16 cellular contexts compared by ENCODE assay signal in the genomic region with DNA sequence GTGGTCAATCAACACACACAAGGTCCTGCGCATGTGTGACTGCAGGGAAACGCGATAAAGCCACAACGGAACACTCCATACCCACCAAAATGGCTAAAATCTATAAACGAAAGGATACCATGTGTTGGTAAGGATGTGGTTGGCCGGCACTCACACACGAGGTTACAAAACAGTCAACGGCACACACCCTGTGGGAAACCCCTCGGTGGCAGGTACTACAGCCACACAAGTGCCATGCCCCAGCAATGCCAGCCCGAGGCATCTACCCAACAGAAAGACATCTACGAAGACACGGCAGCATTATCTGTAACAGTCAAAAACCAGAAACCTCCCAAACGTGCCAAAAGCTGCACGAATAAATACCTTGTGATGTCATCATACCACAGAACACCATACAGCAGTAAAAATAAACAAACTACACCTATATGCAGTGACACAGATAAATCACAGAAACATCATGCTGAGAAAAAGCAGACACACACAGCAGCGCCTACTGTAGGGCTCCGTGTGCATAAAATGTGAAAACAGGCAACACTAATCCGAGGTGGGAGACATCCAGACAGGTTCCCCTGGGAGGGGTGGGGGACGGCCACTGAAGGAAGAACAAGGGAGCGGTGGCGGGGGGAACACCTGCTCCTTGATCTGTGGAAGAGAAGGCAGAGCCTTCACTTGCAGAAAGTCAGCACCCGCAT. TPM values are rescaled to one million over a fixed set of nuclear protein-coding genes. Genes with fewer than 3 reads are reported as not detected.
A peak's percentile ranks its signal among the peaks of the same experiment; 100 is the strongest.
DNase-seq lines count a peak whose midpoint lies in the region; ATAC-seq, FAIRE-seq and TF ChIP-seq lines count a peak whose summit lies in the region.
"Had no signal": no experiment of that assay in that cellular context is flagged by ENCODE, and none has a peak within 500 bp of the region (broad histone marks: within the 10 kb centered on the region; RNA-seq: fewer than 3 reads in every experiment).

No MANE protein-coding gene starts in this region.

- H3K4me2 ChIP-seq in HepG2 (ENCODE audit: low read depth, low read length) = no peak overlapping the region

- no peak for TF ChIP-seq RAD21 in HepG2 (CRISPR knock-in tag; IDR thresholded peaks at IDR 0.05)

- DNase-seq in HepG2 (ENCODE audit: low spot score) (no peak), right lobe of liver (no peak), memory B cell (ENCODE audit: low spot score in 2 of 2) (no peak), GM03348 (ENCODE audit: low spot score) (no peak), SW 1271 (lab: John Stamatoyannopoulos, UW) (no peak), GOT3 (lab: John Stamatoyannopoulos, UW) (no peak)
- DNase-seq in activated CD8-positive, alpha-beta T cell treated with anti-CD3 and anti-CD28 coated beads for 36 hours = peak; percentile 53
- DNase-seq: body of pancreas; DMS79; effector CD8-positive, alpha-beta T cell; foreskin melanocyte; NCI-H1694; NCI-H526 had no signal

- H3K9me3 Mint-ChIP-seq in activated CD8-positive, alpha-beta T cell treated with anti-CD3 and anti-CD28 coated beads for 36 hours = no peaks in the 10 kb centered on the region
- no peaks in the 10 kb centered on the region for H3K9me3 Mint-ChIP-seq in memory B cell

- no peaks in the 10 kb centered on the region for H3K27me3 ChIP-seq in HepG2 (ENCODE audit: control insufficient read depth in 1 of 2, insufficient read depth in 2 of 2, low read length in 2 of 2)
- H3K27me3 ChIP-seq in right lobe of liver = no peaks in the 10 kb centered on the region
- H3K27me3 ChIP-seq: body of pancreas had no signal

- H3K27ac Mint-ChIP-seq in activated CD8-positive, alpha-beta T cell treated with anti-CD3 and anti-CD28 coated beads for 36 hours = no peak overlapping the region
- no peak overlapping the region for H3K27ac Mint-ChIP-seq in memory B cell

- BruUV-seq in HepG2 (replicated peaks; lab: Mats Ljungman, UMichigan) = no TSS peak

- FAIRE-seq in HepG2 (lab: Jason Lieb, UNC) = no peak
- FAIRE-seq: K562 had no signal

- H3K4me1 ChIP-seq in HepG2 (ENCODE audit: insufficient read depth, low read length) (peaks cover 10% of the 10 kb centered on the region), right lobe of liver (no peaks in the 10 kb centered on the region)
- H3K4me1 ChIP-seq: body of pancreas, parathyroid adenoma had no signal

- H3K27ac ChIP-seq in HepG2 (ENCODE audit: extremely low read length, insufficient read depth, low read length) = no peak overlapping the region
- no peak overlapping the region for H3K27ac ChIP-seq in right lobe of liver
- H3K27ac ChIP-seq: body of pancreas, parathyroid adenoma had no signal

- H3K27me3 Mint-ChIP-seq in activated CD8-positive, alpha-beta T cell treated with anti-CD3 and anti-CD28 coated beads for 36 hours = no peaks in the 10 kb centered on the region
- H3K27me3 Mint-ChIP-seq in memory B cell = no peaks in the 10 kb centered on the region

- H3K4me3 ChIP-seq in HepG2 (replicated peaks in 1 of 3; ENCODE audit: insufficient read depth in 1 of 3, low read depth in 2 of 3, low read length in 3 of 3) (no peak overlapping the region), right lobe of liver (no peak overlapping the region)
- H3K4me3 ChIP-seq: body of pancreas, K562 had no signal

- no peak overlapping the region for H2AFZ ChIP-seq in HepG2 (ENCODE audit: low read length)
- H2AFZ ChIP-seq: parathyroid adenoma had no signal

- no peak for TF ChIP-seq POLR2A in HepG2 (IDR thresholded peaks at IDR 0.05; ENCODE audit: insufficient read depth in 1 of 2, low read depth in 2 of 2, low read length in 2 of 2)
- no peak for TF ChIP-seq POLR2A in right lobe of liver (IDR thresholded peaks at IDR 0.05)

- H3K4me3 Mint-ChIP-seq in activated CD8-positive, alpha-beta T cell treated with anti-CD3 and anti-CD28 coated beads for 36 hours = no peak overlapping the region
- no peak overlapping the region for H3K4me3 Mint-ChIP-seq in memory B cell

- POLR2A ChIA-PET in HepG2 (lab: Yijun Ruan, JAX) = no interaction called here
- POLR2A ChIA-PET in activated CD8-positive, alpha-beta T cell treated with anti-CD3 and anti-CD28 coated beads for 36 hours (lab: Charles Lee) = no interaction called here

- H3K4me1 Mint-ChIP-seq in activated CD8-positive, alpha-beta T cell treated with anti-CD3 and anti-CD28 coated beads for 36 hours (ENCODE audit: low read depth) = peaks cover 20% of the 10 kb centered on the region
- peaks cover 14% of the 10 kb centered on the region for H3K4me1 Mint-ChIP-seq in memory B cell

- peaks cover 27% of the 10 kb centered on the region for H4K20me1 ChIP-seq in HepG2 (ENCODE audit: insufficient read depth, low read length)

- in situ Hi-C loops in HepG2 (cut with HindIII; ENCODE audit: extremely low pct_ligation_motif_present, low pct_unique_long_range_greater_than_20kb) = no loop called here

- H3K36me3 ChIP-seq in HepG2 (replicated peaks in 1 of 2; ENCODE audit: control insufficient read depth in 1 of 2, insufficient read depth in 2 of 2, low read length in 2 of 2) (no peaks in the 10 kb centered on the region; a peak in 2 of 5 replicates), right lobe of liver (no peaks in the 10 kb centered on the region)

- 97% methylated on average over 21 of the region's 21 CpGs for WGBS in HepG2 (ENCODE audit: low lambda C conversion rate)
- WGBS in right lobe of liver (ENCODE audit: insufficient coverage, low coverage, low lambda C conversion rate, missing lambda C conversion rate) = 78% methylated on average over 11 of the region's 21 CpGs

- TF ChIP-seq CTCF in HepG2 (CRISPR knock-in tag; IDR thresholded peaks at IDR 0.05) = no peak
- no peak for TF ChIP-seq CTCF in right lobe of liver (IDR thresholded peaks at IDR 0.05)
- TF ChIP-seq CTCF in activated CD8-positive, alpha-beta T cell treated with anti-CD3 and anti-CD28 coated beads for 36 hours (IDR thresholded peaks at IDR 0.05) = no peak

- intact Hi-C loops in HepG2 (cut with micrococcal nuclease; ENCODE audit: unreplicated experiment) = no loop called here
- intact Hi-C loops in right lobe of liver (cut with DNase I) = no loop called here
- intact Hi-C loops in activated CD8-positive, alpha-beta T cell treated with anti-CD3 and anti-CD28 coated beads for 36 hours (cut with micrococcal nuclease) = no loop called here

- peaks cover 5% of the 10 kb centered on the region for H3K36me3 Mint-ChIP-seq in activated CD8-positive, alpha-beta T cell treated with anti-CD3 and anti-CD28 coated beads for 36 hours (ENCODE audit: low read depth)
- no peaks in the 10 kb centered on the region for H3K36me3 Mint-ChIP-seq in memory B cell

- TF ChIP-seq EP300 in HepG2 (IDR thresholded peaks at IDR 0.05; ENCODE audit: low read depth in 2 of 2, low read length in 2 of 2) (no peak), HepG2 (CRISPR knock-in tag; IDR thresholded peaks at IDR 0.05; ENCODE audit: borderline replicate concordance) (no peak)

- no peak overlapping the region for H3K9ac ChIP-seq in HepG2 (ENCODE audit: insufficient read depth, low read depth, low read length)
- H3K9ac ChIP-seq: parathyroid adenoma had no signal

- ATAC-seq in HepG2 (no peak), right lobe of liver (no peak), memory B cell (ENCODE audit: low read depth) (peak; percentile 50), GM21390 (IDR thresholded peaks at IDR 0.05; ENCODE audit: unreplicated experiment) (no peak)
- ATAC-seq in activated CD8-positive, alpha-beta T cell treated with anti-CD3 and anti-CD28 coated beads for 36 hours = peak; percentile 67
- ATAC-seq: body of pancreas, K562 had no signal

- no peaks in the 10 kb centered on the region for H3K9me3 ChIP-seq in HepG2 (ENCODE audit: low read length)
- H3K9me3 ChIP-seq in right lobe of liver = no peaks in the 10 kb centered on the region
- H3K9me3 ChIP-seq: body of pancreas had no signal

- CTCF ChIA-PET in HepG2 (lab: Yijun Ruan, JAX; ENCODE audit: low intra/inter-chr PET ratio, low total read pairs) = no interaction called here
- CTCF ChIA-PET in activated CD8-positive, alpha-beta T cell treated with anti-CD3 and anti-CD28 coated beads for 36 hours (lab: Charles Lee) = no interaction called here

- H3K79me2 ChIP-seq in HepG2 (ENCODE audit: insufficient read depth, low read length) = peaks cover 44% of the 10 kb centered on the region

TF ChIP-seq in HepG2, 621 proteins besides CTCF, POLR2A, EP300 and RAD21 (continues in another document):
- TF ChIP-seq ATF7 (IDR thresholded peaks at IDR 0.05) = peak; percentile 34
- TF ChIP-seq ATF7 (CRISPR knock-in tag; IDR thresholded peaks at IDR 0.05) = no peak
- TF ChIP-seq RFX5 (IDR thresholded peaks at IDR 0.05; ENCODE audit: low read depth, low read length) = no peak
- peak; percentile 74 for TF ChIP-seq CREB1 (IDR thresholded peaks at IDR 0.05)
- no peak for TF ChIP-seq CREB1 (CRISPR knock-in tag; IDR thresholded peaks at IDR 0.05)

RNA-seq across cellular contexts. Expression of a gene that starts 36.7 kb away (rescaled TPM):
- total RNA-seq in HepG2 (2016; rRNA removed; fragmentation: Illumina TruSeq; extraction: Trizol) (9.1 and 10.1 TPM in 2 replicates), right lobe of liver (10 to 100 TPM in 5 of 6 experiments, 1 to 10 TPM in 1; 8.9 to 22.4 (median 14.7) TPM)
- 19.0 and 23.2 TPM in 2 replicates for total RNA-seq in HepG2 (2016; cell fraction: cytosol; rRNA removed; fragmentation: Illumina TruSeq; extraction: Trizol; ENCODE audit: low read depth)
- 8.7 and 10.2 TPM in 2 replicates for total RNA-seq in HepG2 (2016; cell fraction: insoluble cytoplasmic fraction; rRNA removed; fragmentation: Illumina TruSeq; extraction: Trizol)
- total RNA-seq in HepG2 (2016; cell fraction: membrane; rRNA removed; fragmentation: Illumina TruSeq; extraction: Trizol) = 8.0 and 11.2 TPM in 2 replicates
- 14.9 and 20.4 TPM in 2 replicates for total RNA-seq in HepG2 (2016; cell fraction: nucleus; rRNA removed; fragmentation: Illumina TruSeq; extraction: Trizol)
- 11.5 and 11.9 TPM in 2 replicates for polyA plus RNA-seq in HepG2 (2011; rRNA removed)
- polyA plus RNA-seq in HepG2 (2011; cell fraction: cytosol; rRNA removed) = 6.8 and 7.6 TPM in 2 replicates
- polyA plus RNA-seq in HepG2 (2011; cell fraction: nucleus; rRNA removed) = 60.5 and 78.4 TPM in 2 replicates
- polyA plus RNA-seq in HepG2 (2012) = 8.7 and 10.7 TPM in 2 replicates
- polyA plus RNA-seq in HepG2 (2016; cell fraction: cytosol; fragmentation: Illumina TruSeq; extraction: Trizol; ENCODE audit: low read depth) = 0.57 and 0.92 TPM in 2 replicates
- 5.1 and 7.0 TPM in 2 replicates for polyA plus RNA-seq in HepG2 (2016; cell fraction: insoluble cytoplasmic fraction; fragmentation: Illumina TruSeq; extraction: Trizol; ENCODE audit: low read depth)
- 1.6 and 2.5 TPM in 2 replicates for polyA plus RNA-seq in HepG2 (2016; cell fraction: membrane; fragmentation: Illumina TruSeq; extraction: Trizol; ENCODE audit: low read depth)
- 12.4 and 16.1 TPM in 2 replicates for polyA plus RNA-seq in HepG2 (2016; cell fraction: nucleus; fragmentation: Illumina TruSeq; extraction: Trizol; ENCODE audit: insufficient read depth, low read depth)
- 27.5 and 29.0 TPM in 2 replicates for polyA minus RNA-seq in HepG2 (2011; rRNA and poly(A)+ RNA removed; ENCODE audit: low replicate concordance)
- polyA minus RNA-seq in HepG2 (2011; cell fraction: cytosol; rRNA and poly(A)+ RNA removed) = 10.9 and 14.4 TPM in 2 replicates
- polyA minus RNA-seq in HepG2 (2011; cell fraction: nucleus; rRNA and poly(A)+ RNA removed) = 64.9 and 80.1 TPM in 2 replicates
- total RNA-seq in activated CD8-positive, alpha-beta T cell treated with anti-CD3 and anti-CD28 coated beads for 36 hours = 10 to 100 TPM; 22.6 to 24.5 TPM

Comparison
In these comparisons a context has a peak if more than half of its experiments do, and no peak if none do; other contexts are left out.
1. ATAC-seq: peak in activated CD8-positive, alpha-beta T cell treated with anti-CD3 and anti-CD28 coated beads for 36 hours (single experiment) and memory B cell (single experiment); none in HepG2 (single experiment), right lobe of liver (0 of 4) and GM21390 (single experiment).